ENCODE assay signal across 1 cellular context in genomic region chr2:70089946-70090523, GRCh38.
TF ChIP-seq lines count a peak whose summit lies in the region.

No MANE protein-coding gene starts in this region.

TF ChIP-seq in SK-N-SH, 30 proteins besides CTCF, POLR2A, EP300 and RAD21:
- TF ChIP-seq USF2 (IDR thresholded peaks at IDR 0.05; ENCODE audit: borderline replicate concordance, low read depth, low read length) (no peak), POLR2AphosphoS5 (IDR thresholded peaks at IDR 0.05; ENCODE audit: low read depth, low read length) (peak; percentile 52; the same call in 1 of the 2 replicates), SIN3A (IDR thresholded peaks at IDR 0.05; ENCODE audit: borderline replicate concordance, low read depth, low read length) (0 out of 2 replicates have a peak, but pooled peaks have one; percentile 8), RFX5 (IDR thresholded peaks at IDR 0.05; ENCODE audit: low read length) (no peak), SMC3 (IDR thresholded peaks at IDR 0.05; ENCODE audit: low read depth, low read length) (no peak), RXRA (IDR thresholded peaks at IDR 0.05; ENCODE audit: borderline replicate concordance, low read depth) (no peak), USF1 (IDR thresholded peaks at IDR 0.05; ENCODE audit: borderline replicate concordance, low read depth) (no peak), RCOR1 (IDR thresholded peaks at IDR 0.05; ENCODE audit: low read length) (no peak)
